28 cellular contexts compared by ENCODE assay signal in genomic region chr3:142235690-142236089, GRCh38.
"Had no signal": no experiment of that assay in that cellular context is flagged by ENCODE, and none has a peak within 500 bp of the region (broad histone marks: within the 10 kb centered on the region; RNA-seq: fewer than 3 reads in every experiment).

No MANE protein-coding gene starts in this region.

- H3K4me3 ChIP-seq: heart right ventricle, left ventricle myocardium inferior, lung, pancreas, prostate gland, sigmoid colon, smooth muscle cell, tibial nerve, upper lobe of left lung, vagina had no signal

- ATAC-seq: heart right ventricle; naive thymus-derived CD8-positive, alpha-beta T cell; pancreas; right cardiac atrium; stimulated activated memory B cell treated with anti-CD40 and anti-IgM and Interleukin-4, amounts not matched to agents 10 μg/mL and 1 μg/mL and 100 μg/mL, for 72 hours; stimulated activated naive CD8-positive, alpha-beta T cell treated with anti-CD3 and anti-CD28 coated beads, Interleukin-15, amount 100 ng/mL, for 72 hours had no signal

- DNase-seq: heart right ventricle; hippocampal formation; immature natural killer cell; kidney; left ventricle myocardium inferior; mesendoderm; naive thymus-derived CD8-positive, alpha-beta T cell; nucleus accumbens; pancreas; posterior cingulate gyrus; retina; right cardiac atrium; sigmoid colon; stimulated activated CD4-positive, alpha-beta T cell treated with anti-CD3 and anti-CD28 coated beads, Interleukin-1b, Interleukin-23, amount 100 ng/mL, for 48 hours; stimulated activated CD4-positive, alpha-beta T cell treated with anti-CD3 and anti-CD28 coated beads, Interleukin-2, amount 100 ng/mL, for 48 hours; stimulated activated CD4-positive, alpha-beta T cell treated with anti-CD3 and anti-CD28 coated beads, Interleukin-4, amount 100 ng/mL, for 4 hours; stimulated activated CD8-positive, alpha-beta memory T cell treated with anti-CD3 and anti-CD28 coated beads, Interleukin-4, amount 100 ng/mL, for 48 hours; stimulated activated naive CD4-positive, alpha-beta T cell treated with Interleukin-2 at 50 U/mL for 16 hours; stimulated activated naive CD8-positive, alpha-beta T cell treated with anti-CD3 and anti-CD28 coated beads, Interleukin-15, amount 100 ng/mL, for 72 hours; substantia nigra; upper lobe of left lung had no signal

- H3K27ac ChIP-seq: heart right ventricle, left ventricle myocardium inferior, pancreas, prostate gland, sigmoid colon, tibial nerve, upper lobe of left lung, vagina had no signal

- H3K4me2 ChIP-seq: smooth muscle cell had no signal

- FAIRE-seq: islet of Langerhans, kidney, pancreas had no signal

- H3K9me3 ChIP-seq: left ventricle myocardium inferior, pancreas, prostate gland, sigmoid colon, tibial nerve, upper lobe of left lung, vagina had no signal

- H3K4me1 ChIP-seq: heart right ventricle, left ventricle myocardium inferior, pancreas, prostate gland, sigmoid colon, tibial nerve, upper lobe of left lung, vagina had no signal

- H3K36me3 ChIP-seq: heart right ventricle, left ventricle myocardium inferior, pancreas, prostate gland, sigmoid colon, tibial nerve, upper lobe of left lung, vagina had no signal

- H3K27me3 ChIP-seq: pancreas, sigmoid colon, tibial nerve, upper lobe of left lung, vagina had no signal
